ENCODE assay signal across 5 cellular contexts in genomic region chrX:63198693-63199092, GRCh38.
DNase-seq lines count a peak whose midpoint lies in the region; ATAC-seq, FAIRE-seq and TF ChIP-seq lines count a peak whose summit lies in the region.
"Not testable (repeated sequence)": the region's sequence is repeated elsewhere in the genome, so short reads cannot be mapped to it uniquely, and the experiment has no call there.

No MANE protein-coding gene starts in this region.

- H3K9me3 ChIP-seq in GM12878 (replicated peaks; ENCODE audit: control insufficient read depth, insufficient read depth, low read length); pancreas: not testable (repeated sequence)

- not testable (repeated sequence) for H3K4me3 ChIP-seq in GM12878, pancreas

- no CpG with 5 or more reads among the region's 3 CpGs for WGBS in GM12878 (ENCODE audit: insufficient coverage, insufficient replicate concordance, low lambda C conversion rate, missing lambda C conversion rate)
- no CpG with 5 or more reads among the region's 3 CpGs for WGBS in pancreas, 2 donors

- TF ChIP-seq CTCF in GM12878 (IDR thresholded peaks at IDR 0.05 in 2 of 3, conservative IDR thresholded peaks at IDR 0.05 in 1 of 3; ENCODE audit: control insufficient read depth in 2 of 3, extremely low read depth in 1 of 3, insufficient read depth in 1 of 3, low read depth in 3 of 3, low read length in 3 of 3); pancreas (IDR thresholded peaks at IDR 0.05): not testable (repeated sequence)

- H3K27me3 ChIP-seq in GM12878 (replicated peaks in 1 of 2; ENCODE audit: control insufficient read depth in 2 of 2, insufficient read depth in 2 of 2, low read length in 1 of 2); pancreas: not testable (repeated sequence)

- SMC1A ChIA-PET in GM12878 (lab: Charles Lee; ENCODE audit: uncharacterized antibody, unreplicated experiment): not testable (repeated sequence)

- in situ Hi-C loops in GM12878 (cut with MboI): not testable (repeated sequence)

- intact Hi-C loops in GM12878 (cut with micrococcal nuclease; ENCODE audit: unreplicated experiment); pancreas (cut with DNase I): not testable (repeated sequence)

- H3K4me1 ChIP-seq in GM12878 (ENCODE audit: control insufficient read depth, insufficient read depth, low read length); pancreas: not testable (repeated sequence)

- not testable (repeated sequence) for H4K20me1 ChIP-seq in GM12878 (ENCODE audit: control insufficient read depth, insufficient read depth)

- RAD21 ChIA-PET in GM12878 (lab: Charles Lee; ENCODE audit: unreplicated experiment): not testable (repeated sequence)

- H2AFZ ChIP-seq in GM12878 (ENCODE audit: control insufficient read depth, low read depth, low read length): not testable (repeated sequence)

- not testable (repeated sequence) for DNase-seq in GM12878 (ENCODE audit: low read depth, low spot score); pancreas

- not testable (repeated sequence) for H3K9ac ChIP-seq in GM12878 (ENCODE audit: control insufficient read depth, insufficient read depth, low read length)

- POLR2A ChIA-PET in GM12878 (lab: Charles Lee): not testable (repeated sequence)

- FAIRE-seq in GM12878 (lab: Jason Lieb, UNC) (peak; percentile 7), pancreas (lab: Jason Lieb, UNC) (peak; percentile 29)

- H3K36me3 ChIP-seq in GM12878 (ENCODE audit: control insufficient read depth in 2 of 2, insufficient read depth in 2 of 2, low read length in 1 of 2); pancreas: not testable (repeated sequence)

- CTCF ChIA-PET in GM12878 (lab: Yijun Ruan, JAX): not testable (repeated sequence)

- not testable (repeated sequence) for H3K79me2 ChIP-seq in GM12878 (ENCODE audit: control insufficient read depth, insufficient read depth, low read length)

- not testable (repeated sequence) for TF ChIP-seq POLR2A in GM12878 (IDR thresholded peaks at IDR 0.05; ENCODE audit: low read depth, low read length)

- TF ChIP-seq RAD21 in GM12878 (IDR thresholded peaks at IDR 0.05; ENCODE audit: insufficient read depth, low read depth, low read length): not testable (repeated sequence)

- not testable (repeated sequence) for BruUV-seq in GM12878 (replicated peaks; lab: Mats Ljungman, UMichigan)

- not testable (repeated sequence) for H3K27ac ChIP-seq in GM12878 (ENCODE audit: control insufficient read depth, insufficient read depth); pancreas

- peak; percentile 58 for ATAC-seq in GM18519 (IDR thresholded peaks at IDR 0.05; ENCODE audit: low FRiP score, unreplicated experiment)
- ATAC-seq in GM18868 (IDR thresholded peaks at IDR 0.05; ENCODE audit: unreplicated experiment): peak; percentile 56
- ATAC-seq in HG02870 (IDR thresholded peaks at IDR 0.05; ENCODE audit: unreplicated experiment): peak; percentile 53
- ATAC-seq in GM12878: peak; percentile 54
- ATAC-seq in pancreas: not testable (repeated sequence)

- not testable (repeated sequence) for TF ChIP-seq EP300 in GM12878 (IDR thresholded peaks at IDR 0.05; ENCODE audit: borderline replicate concordance in 1 of 2, control insufficient read depth in 1 of 2, low read depth in 2 of 2, low read length in 2 of 2)

- not testable (repeated sequence) for H3K4me2 ChIP-seq in GM12878 (ENCODE audit: control insufficient read depth, insufficient read depth)
